ENCODE assay signal across 25 cellular contexts in genomic region chr6:11160199-11160598, GRCh38. TPM values are rescaled to one million over a fixed set of nuclear protein-coding genes. Genes with fewer than 3 reads are reported as not detected.
DNase-seq lines count a peak whose midpoint lies in the region; ATAC-seq and TF ChIP-seq lines count a peak whose summit lies in the region.
"Had no signal": no experiment of that assay in that cellular context is flagged by ENCODE, and none has a peak within 500 bp of the region (broad histone marks: within the 10 kb centered on the region; RNA-seq: fewer than 3 reads in every experiment).

No MANE protein-coding gene starts in this region.

- H3K27ac ChIP-seq in RWPE1, result no peak overlapping the region
- H3K27ac ChIP-seq in foreskin keratinocyte, result peak overlapping the region; percentile 25
- H3K27ac ChIP-seq: A549, BLaER1, GM23248, KMS-11 had no signal

- peak; percentile 15 for DNase-seq in EL
- DNase-seq in RWPE1 (ENCODE audit: low spot score), result peak; percentile 33
- DNase-seq in epithelial cell of esophagus (ENCODE audit: low read depth), result peak; percentile 84
- DNase-seq in foreskin keratinocyte, result peak; percentile 75 to 89
- DNase-seq in superior temporal gyrus (ENCODE audit: extremely low spot score), result no peak
- DNase-seq in stimulated activated CD4-positive, alpha-beta T cell treated with anti-CD3 and anti-CD28 coated beads, Interleukin-4, amount 100 ng/mL, for 24 hours, result no peak
- no peak for DNase-seq in ACHN
- DNase-seq in stimulated activated CD8-positive, alpha-beta memory T cell treated with anti-CD3 and anti-CD28 coated beads, Interleukin-4, amount 100 ng/mL, for 48 hours, result no peak
- DNase-seq: Calu3; CD4-positive, alpha-beta memory T cell; DMS53; GM23248; NCI-H1417; NCI-H187; NCI-H2107; NCI-H2227 treated with DMSO at 0.1 percent for 48 hours; NCI-H510A treated with DMSO at 0.1 percent for 48 hours; NCI-H774; RPMI8226; SIG-M5 had no signal

- CTCF ChIA-PET in RWPE1 (lab: Yijun Ruan, JAX), result no interaction called here

- in situ Hi-C loops in ACHN (cut with HindIII; ENCODE audit: low pct_ligation_motif_present, low pct_unique_long_range_greater_than_20kb, low sequenced_read_pairs), result no loop called here

- H3K27me3 ChIP-seq in foreskin keratinocyte, result no peaks in the 10 kb centered on the region
- H3K27me3 ChIP-seq: BLaER1 had no signal

- TF ChIP-seq CTCF in RWPE1 (conservative IDR thresholded peaks at IDR 0.05; ENCODE audit: low read depth) (no peak), epithelial cell of esophagus (IDR thresholded peaks at IDR 0.05; ENCODE audit: insufficient read depth, low read depth, low read length, missing control alignments) (no peak), foreskin keratinocyte (conservative IDR thresholded peaks at IDR 0.05) (no peak)

- POLR2A ChIA-PET in RWPE1 (lab: Yijun Ruan, JAX; ENCODE audit: low non-redundant PET), result no interaction called here

- peak; percentile 68 for ATAC-seq in foreskin keratinocyte
- ATAC-seq: A549, HCT116, HepG2 had no signal

- H3K4me1 ChIP-seq in foreskin keratinocyte, result peaks cover 14% of the 10 kb centered on the region
- H3K4me1 ChIP-seq: BLaER1 had no signal

- no peak overlapping the region for H3K4me3 ChIP-seq in epithelial cell of esophagus (ENCODE audit: low read length)
- H3K4me3 ChIP-seq: A549, BLaER1, GM23248 had no signal

RNA-seq across cellular contexts. Expression of gene ERVFRD-1, which starts 48.7 kb away (rescaled TPM):
- not detected in 2 replicates for total RNA-seq in foreskin keratinocyte
- not detected in 2 replicates for polyA plus RNA-seq in foreskin keratinocyte
- total RNA-seq: Calu3; CD4-positive, alpha-beta memory T cell; GM23248; HepG2 had no signal
- polyA plus RNA-seq: A549, HepG2 had no signal

Comparison
In these comparisons a context has a peak if more than half of its experiments do, and no peak if none do; other contexts are left out.
1. DNase-seq: peak in EL (single experiment), RWPE1 (single experiment), epithelial cell of esophagus (single experiment) and foreskin keratinocyte (2 of 2); none in superior temporal gyrus (single experiment), stimulated activated CD4-positive, alpha-beta T cell treated with anti-CD3 and anti-CD28 coated beads, Interleukin-4, amount 100 ng/mL, for 24 hours (single experiment), ACHN (single experiment) and stimulated activated CD8-positive, alpha-beta memory T cell treated with anti-CD3 and anti-CD28 coated beads, Interleukin-4, amount 100 ng/mL, for 48 hours (single experiment).